Comparison of ENCODE assay signal across 1 cellular context in genomic region chr7:75613351-75613750, GRCh38.
TF ChIP-seq lines count a peak whose summit lies in the region.

No MANE protein-coding gene starts in this region.

TF ChIP-seq in GM23338, 12 proteins besides CTCF, POLR2A, EP300 and RAD21 (continued from another document):
- TF ChIP-seq REST (IDR thresholded peaks at IDR 0.05; ENCODE audit: unreplicated experiment) (no peak), ZNF114 (CRISPR knock-in tag; IDR thresholded peaks at IDR 0.05) (no peak), EZH2 (IDR thresholded peaks at IDR 0.05; ENCODE audit: low read depth, unreplicated experiment) (no peak), ETS1 (IDR thresholded peaks at IDR 0.05) (no peak)
